ENCODE assay signal across 35 cellular contexts in the genomic region with DNA sequence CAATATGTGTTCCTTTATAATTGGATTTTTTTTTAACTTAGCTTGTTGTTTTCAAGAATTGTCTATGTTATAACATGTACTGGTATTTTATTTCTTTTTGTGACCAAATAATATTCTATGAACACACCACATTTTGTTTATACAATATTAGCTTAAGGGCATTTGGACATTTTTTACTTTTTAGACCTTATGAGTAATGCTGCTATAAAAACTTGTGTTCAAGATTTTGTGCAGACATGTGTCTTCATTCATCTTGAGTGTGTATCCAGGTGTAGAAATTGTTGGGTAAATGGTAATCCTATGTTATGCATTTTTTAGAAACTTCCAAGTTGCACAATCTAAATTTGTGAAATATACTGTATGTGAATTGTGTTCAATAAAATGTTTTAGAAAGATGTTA.
DNase-seq lines count a peak whose midpoint lies in the region; ATAC-seq, FAIRE-seq and TF ChIP-seq lines count a peak whose summit lies in the region.
"Had no signal": no experiment of that assay in that cellular context is flagged by ENCODE, and none has a peak within 500 bp of the region (broad histone marks: within the 10 kb centered on the region; RNA-seq: fewer than 3 reads in every experiment).

No MANE protein-coding gene starts in this region.

- H3K4me1 Mint-ChIP-seq in MCF 10A (ENCODE audit: insufficient read depth, unreplicated experiment), result no peaks in the 10 kb centered on the region
- H3K4me1 Mint-ChIP-seq: B cell; CD14-positive monocyte; CD4-positive, alpha-beta memory T cell; CD4-positive, CD25-positive, alpha-beta regulatory T cell; CD8-positive, alpha-beta memory T cell had no signal

- no peaks in the 10 kb centered on the region for H3K27me3 Mint-ChIP-seq in MCF 10A (ENCODE audit: insufficient read depth, unreplicated experiment)
- H3K27me3 Mint-ChIP-seq: B cell; CD4-positive, alpha-beta memory T cell; CD4-positive, CD25-positive, alpha-beta regulatory T cell; CD8-positive, alpha-beta memory T cell had no signal

- H3K14ac ChIP-seq in mesenchymal stem cell (ENCODE audit: low read length in 2 of 2), result no peak overlapping the region

- intact Hi-C loops in MCF 10A (cut with micrococcal nuclease), result no loop called here
- intact Hi-C loops in breast epithelium (cut with DNase I; ENCODE audit: low total_unique reads), result loop anchor here (10.0 kb wide), 1 partner anchor 1210 kb away; no protein-coding TSS in a partner anchor

- H3K4me1 ChIP-seq in breast epithelium, result no peaks in the 10 kb centered on the region
- no peaks in the 10 kb centered on the region for H3K4me1 ChIP-seq in foreskin keratinocyte
- H3K4me1 ChIP-seq in mesenchymal stem cell (ENCODE audit: control insufficient read depth, insufficient read depth, low read depth, low read length), result no peaks in the 10 kb centered on the region
- H3K4me1 ChIP-seq: A549, BE2C, BLaER1, Caco-2 had no signal

- no peak overlapping the region for H4K91ac ChIP-seq in mesenchymal stem cell (ENCODE audit: low read length)

- no peaks in the 10 kb centered on the region for H3K36me3 Mint-ChIP-seq in MCF 10A (ENCODE audit: insufficient read depth, unreplicated experiment)
- H3K36me3 Mint-ChIP-seq: CD14-positive monocyte; CD4-positive, alpha-beta memory T cell; CD4-positive, CD25-positive, alpha-beta regulatory T cell; CD8-positive, alpha-beta memory T cell; CD8-positive, alpha-beta T cell had no signal

- H2AFZ ChIP-seq in mesenchymal stem cell (ENCODE audit: low read depth, low read length), result no peak overlapping the region

- no peak overlapping the region for H3K23ac ChIP-seq in mesenchymal stem cell (ENCODE audit: low read length in 2 of 2)

- H3K9me3 Mint-ChIP-seq in MCF 10A (ENCODE audit: unreplicated experiment), result peaks cover 15% of the 10 kb centered on the region
- H3K9me3 Mint-ChIP-seq: CD8-positive, alpha-beta T cell had no signal

- no peak overlapping the region for H3K4me2 ChIP-seq in mesenchymal stem cell (ENCODE audit: low read length, poor library complexity, severe bottlenecking)
- H3K4me2 ChIP-seq: A549; BLaER1; BLaER1 treated with 17β-estradiol and CSF1 and Interleukin-3, amounts not matched to agents 10 nM and 100 nM had no signal

- no peak overlapping the region for H3K4me3 Mint-ChIP-seq in MCF 10A (ENCODE audit: unreplicated experiment)
- H3K4me3 Mint-ChIP-seq: B cell; CD14-positive monocyte; CD4-positive, alpha-beta memory T cell; CD4-positive, alpha-beta T cell; CD4-positive, CD25-positive, alpha-beta regulatory T cell; CD8-positive, alpha-beta memory T cell; CD8-positive, alpha-beta T cell had no signal

- FAIRE-seq in bronchial epithelial cell (lab: Jason Lieb, UNC), result no peak
- FAIRE-seq: A204.1, A549, D721Med had no signal

- H3K4me3 ChIP-seq in breast epithelium (no peak overlapping the region), bronchial epithelial cell (ENCODE audit: low read depth, low read length) (no peak overlapping the region), mesenchymal stem cell (ENCODE audit: insufficient read depth in 1 of 2, low read depth in 1 of 2, low read length in 2 of 2) (no peak overlapping the region)
- H3K4me3 ChIP-seq: A549; BLaER1; BLaER1 treated with 17β-estradiol and CSF1 and Interleukin-3, amounts not matched to agents 10 nM and 100 nM had no signal

- BruUV-seq in MCF 10A (replicated peaks; lab: Mats Ljungman, UMichigan), result no TSS peak

- no peak overlapping the region for H3K4ac ChIP-seq in mesenchymal stem cell (ENCODE audit: low read depth in 1 of 2, low read length in 2 of 2)

- H2AK5ac ChIP-seq in mesenchymal stem cell (ENCODE audit: low read length, severe bottlenecking), result no peak overlapping the region

- ATAC-seq in foreskin keratinocyte, result no peak
- ATAC-seq in HG03439 (IDR thresholded peaks at IDR 0.05; ENCODE audit: unreplicated experiment), result no peak
- ATAC-seq: A549; CD8-positive, alpha-beta T cell had no signal

- no peak overlapping the region for H2BK12ac ChIP-seq in mesenchymal stem cell (ENCODE audit: low read length in 2 of 2)

- TF ChIP-seq CTCF in MCF 10A (IDR thresholded peaks at IDR 0.05; ENCODE audit: unreplicated experiment) (no peak), breast epithelium (IDR thresholded peaks at IDR 0.05) (no peak), bronchial epithelial cell (IDR thresholded peaks at IDR 0.05; ENCODE audit: insufficient read depth, low read length, severe bottlenecking) (no peak), foreskin keratinocyte (conservative IDR thresholded peaks at IDR 0.05) (no peak)

- no peak overlapping the region for H3K27ac Mint-ChIP-seq in MCF 10A (ENCODE audit: low read depth, unreplicated experiment)
- H3K27ac Mint-ChIP-seq: B cell; CD14-positive monocyte; CD4-positive, alpha-beta memory T cell; CD4-positive, alpha-beta T cell; CD4-positive, CD25-positive, alpha-beta regulatory T cell; CD8-positive, alpha-beta memory T cell; CD8-positive, alpha-beta T cell had no signal

- POLR2A ChIA-PET in MCF 10A (lab: Yijun Ruan, JAX), result interaction anchor here (0.6 kb wide), 1 partner anchor 109 kb away, joined by 3 read pairs; no protein-coding TSS in a partner anchor

- DNase-seq in MCF 10A (ENCODE audit: unreplicated experiment), result peak; percentile 31
- DNase-seq in breast epithelium (ENCODE audit: low spot score in 2 of 2), result no peak
- peak; percentile 52 for DNase-seq in bronchial epithelial cell (ENCODE audit: low read depth)
- DNase-seq in foreskin keratinocyte, result peak; percentile 42 to 62
- DNase-seq in mesenchymal stem cell, result no peak
- DNase-seq: 8988T; ACHN; AML-193; BE2C; C1 segment of cervical spinal cord; Caco-2; Calu3; CD4-positive, alpha-beta memory T cell; CD4-positive, alpha-beta T cell; CD4-positive, CD25-positive, alpha-beta regulatory T cell; CD8-positive, alpha-beta memory T cell; CD8-positive, alpha-beta T cell; COR-L47; DMS 273 treated with DMSO at 0.1 percent for 48 hours; DMS153; DMS53; DMS79; DMS79 treated with DMSO at 0.1 percent for 48 hours; DND-41; EL had no signal

- H3K9me3 ChIP-seq in breast epithelium (no peaks in the 10 kb centered on the region), mesenchymal stem cell (ENCODE audit: control insufficient read depth, low read length) (peaks cover 19% of the 10 kb centered on the region)
- H3K9me3 ChIP-seq: A549, BE2C, BLaER1, Caco-2 had no signal

- H3K27ac ChIP-seq in breast epithelium, result no peak overlapping the region
- H3K27ac ChIP-seq in foreskin keratinocyte, result no peak overlapping the region
- H3K27ac ChIP-seq in mesenchymal stem cell (ENCODE audit: low read length, poor library complexity, severe bottlenecking), result no peak overlapping the region
- H3K27ac ChIP-seq: 22Rv1; A549; BLaER1; BLaER1 treated with 17β-estradiol and CSF1 and Interleukin-3, amounts not matched to agents 10 nM and 100 nM; C4-2B had no signal

- no peak overlapping the region for H3K9ac ChIP-seq in mesenchymal stem cell (ENCODE audit: low read length)
- H3K9ac ChIP-seq: BLaER1; BLaER1 treated with 17β-estradiol and CSF1 and Interleukin-3, amounts not matched to agents 10 nM and 100 nM had no signal

- H3K79me1 ChIP-seq in mesenchymal stem cell (replicated peaks; ENCODE audit: low read length, poor library complexity, severe bottlenecking), result no peaks in the 10 kb centered on the region

- CTCF ChIA-PET in MCF 10A (lab: Yijun Ruan, JAX), result no interaction called here

- H3K27me3 ChIP-seq in breast epithelium (no peaks in the 10 kb centered on the region), bronchial epithelial cell (ENCODE audit: control insufficient read depth, insufficient read depth, low read length) (no peaks in the 10 kb centered on the region), foreskin keratinocyte (peaks cover 2% of the 10 kb centered on the region), mesenchymal stem cell (ENCODE audit: control insufficient read depth in 1 of 2, insufficient read depth in 1 of 2, low read length in 2 of 2) (no peaks in the 10 kb centered on the region)
- H3K27me3 ChIP-seq: BE2C; BLaER1; BLaER1 treated with 17β-estradiol and CSF1 and Interleukin-3, amounts not matched to agents 10 nM and 100 nM had no signal

- no peak overlapping the region for H2BK5ac ChIP-seq in mesenchymal stem cell (ENCODE audit: low read depth, low read length, poor library complexity, severe bottlenecking)

- no peak for TF ChIP-seq POLR2A in breast epithelium (IDR thresholded peaks at IDR 0.05)

- H2BK15ac ChIP-seq in mesenchymal stem cell (ENCODE audit: low read depth, poor library complexity, severe bottlenecking), result no peak overlapping the region

- H3K36me3 ChIP-seq in breast epithelium (no peaks in the 10 kb centered on the region), bronchial epithelial cell (ENCODE audit: control insufficient read depth, insufficient read depth, low read length) (no peaks in the 10 kb centered on the region), mesenchymal stem cell (ENCODE audit: control insufficient read depth in 1 of 2, insufficient read depth in 2 of 2, low read depth in 1 of 2, low read length in 2 of 2) (no peaks in the 10 kb centered on the region)
- H3K36me3 ChIP-seq: BE2C; BLaER1; BLaER1 treated with 17β-estradiol and CSF1 and Interleukin-3, amounts not matched to agents 10 nM and 100 nM had no signal

- no peak overlapping the region for H3K18ac ChIP-seq in mesenchymal stem cell (ENCODE audit: low read depth in 1 of 2, low read length in 2 of 2)

- H4K8ac ChIP-seq in mesenchymal stem cell (ENCODE audit: low read length), result no peak overlapping the region

- no peak overlapping the region for H2BK120ac ChIP-seq in mesenchymal stem cell (ENCODE audit: low read depth, low read length)

Comparison
In these comparisons a context has a peak if more than half of its experiments do, and no peak if none do; other contexts are left out.
1. DNase-seq: peak in MCF 10A (single experiment), bronchial epithelial cell (single experiment) and foreskin keratinocyte (2 of 2); none in breast epithelium (0 of 2) and mesenchymal stem cell (single experiment).